In genomic region chr2:111121873-111122630, GRCh38 we compare ENCODE assay signal across 8 cellular contexts. TPM values are rescaled to one million over a fixed set of nuclear protein-coding genes. Genes with fewer than 3 reads are reported as not detected.
DNase-seq lines count a peak whose midpoint lies in the region; ATAC-seq and TF ChIP-seq lines count a peak whose summit lies in the region.

No MANE protein-coding gene starts in this region.

- no peak overlapping the region for H3K27ac ChIP-seq in HUES48 (ENCODE audit: low read depth, low read length)

- H3K9me3 ChIP-seq in HUES48 (ENCODE audit: control insufficient read depth, insufficient read depth, low read length) (no peaks in the 10 kb centered on the region), mucosa of stomach (ENCODE audit: control insufficient read depth, low read length) (no peaks in the 10 kb centered on the region)

- CTCF ChIA-PET in Calu3 (lab: Charles Lee): no interaction called here

- intact Hi-C loops in Calu3 (cut with micrococcal nuclease; ENCODE audit: unreplicated experiment): no loop called here

- H3K36me3 ChIP-seq in HUES48 (ENCODE audit: control insufficient read depth, insufficient read depth, low read length) (peaks cover 33% of the 10 kb centered on the region), mucosa of stomach (ENCODE audit: control insufficient read depth, insufficient read depth, low read length) (no peaks in the 10 kb centered on the region)

- no peaks in the 10 kb centered on the region for H3K9me3 Mint-ChIP-seq in Calu3 (ENCODE audit: low read depth, unreplicated experiment)
- no peaks in the 10 kb centered on the region for H3K9me3 Mint-ChIP-seq in activated T-cell treated with anti-CD3 and anti-CD28 coated beads, Interleukin-2, amount 50 U/mL, for 4 hours

- peak; percentile 92 for DNase-seq in Calu3
- peak; percentile 93 for DNase-seq in OCI-M1 (lab: John Stamatoyannopoulos, UW)
- peak; percentile 70 for DNase-seq in activated T-cell treated with anti-CD3 and anti-CD28 coated beads, Interleukin-2, amount 50 U/mL, for 4 hours
- DNase-seq in stimulated activated CD8-positive, alpha-beta memory T cell treated with anti-CD3 and anti-CD28 coated beads, Interleukin-7, amount 100 ng/mL, for 1 hour (ENCODE audit: low read depth in 2 of 2): peak; percentile 58 to 63

- H3K4me1 Mint-ChIP-seq in Calu3 (ENCODE audit: low read depth, unreplicated experiment): peaks cover 28% of the 10 kb centered on the region
- H3K4me1 Mint-ChIP-seq in activated T-cell treated with anti-CD3 and anti-CD28 coated beads, Interleukin-2, amount 50 U/mL, for 4 hours (ENCODE audit: low read depth): peaks cover 57% of the 10 kb centered on the region

- H3K27me3 Mint-ChIP-seq in Calu3 (ENCODE audit: unreplicated experiment): peaks cover 31% of the 10 kb centered on the region
- peaks cover 27% of the 10 kb centered on the region for H3K27me3 Mint-ChIP-seq in activated T-cell treated with anti-CD3 and anti-CD28 coated beads, Interleukin-2, amount 50 U/mL, for 4 hours (ENCODE audit: low read depth)

- H3K4me1 ChIP-seq in HUES48 (ENCODE audit: control insufficient read depth, insufficient read depth, low read length) (peaks cover 13% of the 10 kb centered on the region), mucosa of stomach (ENCODE audit: control insufficient read depth, insufficient read depth, low read length) (peaks cover 39% of the 10 kb centered on the region)

- H3K36me3 Mint-ChIP-seq in Calu3 (ENCODE audit: insufficient read depth, unreplicated experiment): peaks cover 84% of the 10 kb centered on the region
- H3K36me3 Mint-ChIP-seq in activated T-cell treated with anti-CD3 and anti-CD28 coated beads, Interleukin-2, amount 50 U/mL, for 4 hours (ENCODE audit: insufficient read depth): peaks cover 35% of the 10 kb centered on the region

- ATAC-seq in GM21423 (IDR thresholded peaks at IDR 0.05; ENCODE audit: unreplicated experiment) (peak; percentile 48), esophagus mucosa (peak; percentile 61)
- ATAC-seq in activated T-cell treated with anti-CD3 and anti-CD28 coated beads, Interleukin-2, amount 50 U/mL, for 4 hours: peak; percentile 55 to 59

- BruUV-seq in Calu3 (replicated peaks; lab: Mats Ljungman, UMichigan): TSS peak; percentile 71

- H3K9ac ChIP-seq in HUES48 (ENCODE audit: low read depth, low read length) (peak overlapping the region; percentile 68), mucosa of stomach (ENCODE audit: low read length) (peak overlapping the region; percentile 78)

- H3K4me3 ChIP-seq in HUES48 (ENCODE audit: low read depth, low read length): peak overlapping the region; percentile 86
- H3K4me3 ChIP-seq in mucosa of stomach (ENCODE audit: low read length): peak overlapping the region; percentile 82

- H3K4me3 Mint-ChIP-seq in Calu3 (ENCODE audit: low read depth, unreplicated experiment): peak overlapping the region; percentile 98
- H3K4me3 Mint-ChIP-seq in activated T-cell treated with anti-CD3 and anti-CD28 coated beads, Interleukin-2, amount 50 U/mL, for 4 hours: peak overlapping the region; percentile 94

- H3K27me3 ChIP-seq in HUES48 (ENCODE audit: control insufficient read depth, insufficient read depth, low read length) (peaks cover 46% of the 10 kb centered on the region), mucosa of stomach (ENCODE audit: control insufficient read depth, insufficient read depth, low read length) (peaks cover 34% of the 10 kb centered on the region)

- TF ChIP-seq CTCF in Calu3 (IDR thresholded peaks at IDR 0.05; ENCODE audit: unreplicated experiment): no peak

- H3K27ac Mint-ChIP-seq in Calu3 (ENCODE audit: unreplicated experiment): peak overlapping the region; percentile 85

RNA-seq across cellular contexts. Expression of gene BCL2L11, which starts 1.3 kb away (rescaled TPM):
- 17.6 and 18.4 TPM in 2 replicates for total RNA-seq in Calu3 (2022)
- 10 to 100 TPM; 63.3 to 68.9 (median 65.5) TPM for total RNA-seq in activated T-cell treated with anti-CD3 and anti-CD28 coated beads, Interleukin-2, amount 50 U/mL, for 4 hours
- 16.6 TPM for total RNA-seq in esophagus mucosa
